19 cellular contexts compared by ENCODE assay signal in the genomic region with DNA sequence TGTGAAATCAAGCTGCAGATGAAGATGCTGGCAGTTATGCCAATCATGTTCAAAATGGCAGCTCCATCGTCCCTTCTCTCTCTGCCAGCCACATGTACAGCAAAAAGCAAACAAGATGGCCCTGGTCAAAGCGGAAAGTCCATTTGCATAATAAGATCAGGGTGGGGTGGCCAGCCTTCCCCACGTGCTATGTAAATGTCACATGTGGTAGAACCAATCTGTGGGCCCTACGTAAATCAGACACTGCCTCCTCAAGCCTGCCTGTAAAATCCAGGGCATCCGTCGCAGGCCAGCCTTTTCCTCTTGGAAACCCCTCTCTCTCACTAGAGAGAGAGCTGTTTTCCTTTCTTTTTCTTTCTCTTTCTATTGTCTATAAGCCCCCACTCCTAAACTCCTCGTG.
DNase-seq lines count a peak whose midpoint lies in the region; ATAC-seq and TF ChIP-seq lines count a peak whose summit lies in the region.
"Had no signal": no experiment of that assay in that cellular context is flagged by ENCODE, and none has a peak within 500 bp of the region (broad histone marks: within the 10 kb centered on the region; RNA-seq: fewer than 3 reads in every experiment).

No MANE protein-coding gene starts in this region.

- H3K4me3 ChIP-seq in BE2C (ENCODE audit: low read depth, low read length) (no peak overlapping the region), neuronal stem cell (ENCODE audit: low read length in 2 of 2) (no peak overlapping the region)
- H3K4me3 ChIP-seq: BLaER1 treated with 17β-estradiol and CSF1 and Interleukin-3, amounts not matched to agents 10 nM and 100 nM; GM12878; HAP-1 had no signal

- H3K27me3 ChIP-seq in BE2C: no peaks in the 10 kb centered on the region
- no peaks in the 10 kb centered on the region for H3K27me3 ChIP-seq in neuronal stem cell (ENCODE audit: control insufficient read depth in 3 of 3, insufficient read depth in 3 of 3, low read depth in 1 of 3, low read length in 3 of 3)
- H3K27me3 ChIP-seq: BLaER1 treated with 17β-estradiol and CSF1 and Interleukin-3, amounts not matched to agents 10 nM and 100 nM had no signal

- H3K79me1 ChIP-seq in neuronal stem cell (ENCODE audit: low read depth, low read length): no peaks in the 10 kb centered on the region

- H3K9me3 ChIP-seq in BE2C: no peaks in the 10 kb centered on the region
- no peaks in the 10 kb centered on the region for H3K9me3 ChIP-seq in neuronal stem cell (replicated peaks in 1 of 2; ENCODE audit: control insufficient read depth in 2 of 2, insufficient read depth in 1 of 2, low read depth in 1 of 2, low read length in 2 of 2)
- H3K9me3 ChIP-seq: BLaER1 treated with 17β-estradiol and CSF1 and Interleukin-3, amounts not matched to agents 10 nM and 100 nM; HAP-1 had no signal

- no peak overlapping the region for H2BK120ac ChIP-seq in neuronal stem cell (ENCODE audit: low read depth, low read length)

- ATAC-seq in omental fat pad (ENCODE audit: low FRiP score): no peak
- ATAC-seq: GM12878 had no signal

- H3K9ac ChIP-seq in neuronal stem cell (ENCODE audit: low read depth, low read length, poor library complexity): no peak overlapping the region
- H3K9ac ChIP-seq: BLaER1 treated with 17β-estradiol and CSF1 and Interleukin-3, amounts not matched to agents 10 nM and 100 nM had no signal

- no peak overlapping the region for H3K23ac ChIP-seq in neuronal stem cell (ENCODE audit: low read depth, low read length, poor library complexity)

- no peak overlapping the region for H3K18ac ChIP-seq in neuronal stem cell (ENCODE audit: low read length)

- DNase-seq in NCI-H146 (lab: John Stamatoyannopoulos, UW) (peak; percentile 0), NCI-H146 treated with DMSO at 0.1 percent for 48 hours (lab: John Stamatoyannopoulos, UW; ENCODE audit: unreplicated experiment) (no peak), BE2C (peak; percentile 24), SK-N-DZ (ENCODE audit: low spot score) (peak; percentile 36), neuronal stem cell (ENCODE audit: low spot score) (no peak), omental fat pad (ENCODE audit: low spot score) (no peak), GM19238 (ENCODE audit: insufficient read length, low spot score) (no peak)
- DNase-seq: CD4-positive, alpha-beta T cell; CD8-positive, alpha-beta memory T cell; DMS 273 treated with DMSO at 0.1 percent for 48 hours; DMS79; EL; GDM1; GOT3; HFFc6 had no signal

- no peak overlapping the region for H2AK5ac ChIP-seq in neuronal stem cell (ENCODE audit: low read depth, low read length)

- no peak overlapping the region for H4K8ac ChIP-seq in neuronal stem cell (ENCODE audit: low read depth, low read length)

- H4K91ac ChIP-seq in neuronal stem cell (ENCODE audit: low read depth, low read length, poor library complexity): no peak overlapping the region

- H2BK5ac ChIP-seq in neuronal stem cell (ENCODE audit: low read length): no peak overlapping the region

- peak overlapping the region; percentile 43 for H2AFZ ChIP-seq in neuronal stem cell (ENCODE audit: low read length)

- no peak overlapping the region for H3K14ac ChIP-seq in neuronal stem cell (ENCODE audit: low read length)

- WGBS in neuronal stem cell (ENCODE audit: extremely low coverage in 2 of 2, insufficient read length in 2 of 2, insufficient replicate concordance in 1 of 2), 2 donors: no CpG with 5 or more reads among the region's 7 CpGs

- H3K36me3 ChIP-seq in BE2C (no peaks in the 10 kb centered on the region), neuronal stem cell (replicated peaks in 1 of 2; ENCODE audit: control insufficient read depth in 2 of 2, insufficient read depth in 2 of 2, low read length in 2 of 2) (no peaks in the 10 kb centered on the region)
- H3K36me3 ChIP-seq: BLaER1 treated with 17β-estradiol and CSF1 and Interleukin-3, amounts not matched to agents 10 nM and 100 nM; HAP-1 had no signal

- no peak overlapping the region for H2BK12ac ChIP-seq in neuronal stem cell (ENCODE audit: low read length)

- no peak overlapping the region for H3K4me2 ChIP-seq in neuronal stem cell (ENCODE audit: insufficient read depth, low read length, poor library complexity, severe bottlenecking)
- H3K4me2 ChIP-seq: BLaER1 treated with 17β-estradiol and CSF1 and Interleukin-3, amounts not matched to agents 10 nM and 100 nM had no signal

- H2BK15ac ChIP-seq in neuronal stem cell (ENCODE audit: low read length): no peak overlapping the region

- H3K4me1 ChIP-seq in BE2C (no peaks in the 10 kb centered on the region), neuronal stem cell (ENCODE audit: control insufficient read depth in 2 of 2, insufficient read depth in 1 of 2, low read depth in 1 of 2, low read length in 2 of 2) (peaks cover 0 to 2% of the 10 kb centered on the region in 2 donors)
- H3K4me1 ChIP-seq: BLaER1 treated with 17β-estradiol and CSF1 and Interleukin-3, amounts not matched to agents 10 nM and 100 nM; HAP-1 had no signal

- no peak overlapping the region for H3K4ac ChIP-seq in neuronal stem cell (ENCODE audit: low read length)

- no peak for TF ChIP-seq CTCF in BE2C (IDR thresholded peaks at IDR 0.05; ENCODE audit: low read depth, low read length)
- no peak for TF ChIP-seq CTCF in omental fat pad (IDR thresholded peaks at IDR 0.05)

- H3K27ac ChIP-seq in neuronal stem cell (replicated peaks; ENCODE audit: low read length): no peak overlapping the region
- H3K27ac ChIP-seq: 22Rv1; BLaER1 treated with 17β-estradiol and CSF1 and Interleukin-3, amounts not matched to agents 10 nM and 100 nM had no signal

Comparison
In these comparisons a context has a peak if more than half of its experiments do, and no peak if none do; other contexts are left out.
1. DNase-seq: peak in NCI-H146 (single experiment), BE2C (single experiment) and SK-N-DZ (single experiment); none in NCI-H146 treated with DMSO at 0.1 percent for 48 hours (single experiment), neuronal stem cell (single experiment), omental fat pad (single experiment) and GM19238 (single experiment).